Comparison of ENCODE assay signal across 21 cellular contexts in the genomic region with DNA sequence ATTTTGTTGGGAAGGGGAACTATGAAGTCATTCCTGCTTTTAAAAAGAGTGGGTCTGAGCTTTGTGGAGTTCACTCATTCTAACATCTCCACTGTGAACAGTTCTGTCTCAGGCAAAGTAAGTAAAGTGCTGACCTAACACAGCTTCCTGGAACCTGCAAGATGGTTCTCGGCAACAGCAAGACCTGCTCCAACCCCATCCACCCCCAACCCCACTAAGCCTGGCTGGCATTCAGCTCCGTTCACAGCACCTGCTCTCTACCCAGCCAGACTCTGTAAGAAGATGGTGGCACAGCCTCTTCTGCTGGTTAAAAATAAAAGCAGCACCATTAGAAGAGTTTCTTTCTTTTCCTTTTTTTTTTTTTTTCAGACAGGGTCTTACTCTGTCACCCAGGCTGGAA. TPM values are rescaled to one million over a fixed set of nuclear protein-coding genes. Genes with fewer than 3 reads are reported as not detected.
DNase-seq lines count a peak whose midpoint lies in the region; ATAC-seq and TF ChIP-seq lines count a peak whose summit lies in the region.
"Had no signal": no experiment of that assay in that cellular context is flagged by ENCODE, and none has a peak within 500 bp of the region (broad histone marks: within the 10 kb centered on the region; RNA-seq: fewer than 3 reads in every experiment).

No MANE protein-coding gene starts in this region.

- TF ChIP-seq CTCF in left ventricle myocardium inferior (IDR thresholded peaks at IDR 0.05; ENCODE audit: borderline replicate concordance) (no peak), heart left ventricle (IDR thresholded peaks at IDR 0.05) (no peak), WERI-Rb-1 (IDR thresholded peaks at IDR 0.05; ENCODE audit: low read depth, low read length) (no peak), transverse colon (IDR thresholded peaks at IDR 0.05) (no peak), osteocyte (IDR thresholded peaks at IDR 0.05) (no peak)

- H3K36me3 Mint-ChIP-seq in osteocyte (ENCODE audit: unreplicated experiment): peaks cover 13% of the 10 kb centered on the region

- TF ChIP-seq EP300 in transverse colon (IDR thresholded peaks at IDR 0.05; ENCODE audit: low read depth): no peak

- H3K27me3 ChIP-seq in left ventricle myocardium inferior (ENCODE audit: low read depth): no peaks in the 10 kb centered on the region
- no peaks in the 10 kb centered on the region for H3K27me3 ChIP-seq in heart left ventricle
- H3K27me3 ChIP-seq in WERI-Rb-1 (ENCODE audit: insufficient read depth, low read depth, severe bottlenecking): no peaks in the 10 kb centered on the region
- no peaks in the 10 kb centered on the region for H3K27me3 ChIP-seq in transverse colon
- H3K27me3 ChIP-seq: BLaER1 had no signal

- 57 to 81% (median 72%) methylated on average over 2 of the region's 2 CpGs for WGBS in heart left ventricle, 4 donors
- WGBS in transverse colon (ENCODE audit: low coverage in 1 of 2), 2 donors: 77 to 85% methylated on average over 2 of the region's 2 CpGs

- no peaks in the 10 kb centered on the region for H3K27me3 Mint-ChIP-seq in osteocyte (ENCODE audit: unreplicated experiment)

- no peaks in the 10 kb centered on the region for H3K9me3 Mint-ChIP-seq in osteocyte (ENCODE audit: unreplicated experiment)
- H3K9me3 Mint-ChIP-seq: CD4-positive, alpha-beta T cell had no signal

- H3K4me1 Mint-ChIP-seq in osteocyte (ENCODE audit: unreplicated experiment): peaks cover 11% of the 10 kb centered on the region

- ATAC-seq in heart left ventricle (no peak), GM18873 (IDR thresholded peaks at IDR 0.05; ENCODE audit: low FRiP score, unreplicated experiment) (no peak)

- TF ChIP-seq POLR2A in heart left ventricle (IDR thresholded peaks at IDR 0.05): no peak
- TF ChIP-seq POLR2A in transverse colon (IDR thresholded peaks at IDR 0.05): no peak

- H3K27ac ChIP-seq in left ventricle myocardium inferior (replicated peaks) (peak overlapping the region; percentile 27), heart left ventricle (no peak overlapping the region), WERI-Rb-1 (peak overlapping the region; percentile 81), transverse colon (no peak overlapping the region)
- H3K27ac ChIP-seq: BLaER1, SK-N-MC had no signal

- no peaks in the 10 kb centered on the region for H3K9me3 ChIP-seq in left ventricle myocardium inferior (replicated peaks)
- no peaks in the 10 kb centered on the region for H3K9me3 ChIP-seq in heart left ventricle
- peaks cover 9% of the 10 kb centered on the region for H3K9me3 ChIP-seq in WERI-Rb-1 (ENCODE audit: severe bottlenecking)
- H3K9me3 ChIP-seq in transverse colon: no peaks in the 10 kb centered on the region

- H3K4me3 Mint-ChIP-seq in osteocyte (ENCODE audit: unreplicated experiment): no peak overlapping the region
- H3K4me3 Mint-ChIP-seq: CD4-positive, alpha-beta T cell had no signal

- no peak overlapping the region for H3K27ac Mint-ChIP-seq in osteocyte (ENCODE audit: unreplicated experiment)
- H3K27ac Mint-ChIP-seq: CD4-positive, alpha-beta T cell had no signal

- no peak overlapping the region for H3K4me3 ChIP-seq in left ventricle myocardium inferior
- H3K4me3 ChIP-seq in heart left ventricle: no peak overlapping the region
- no peak overlapping the region for H3K4me3 ChIP-seq in WERI-Rb-1 (ENCODE audit: low read depth, low read length)
- no peak overlapping the region for H3K4me3 ChIP-seq in transverse colon
- H3K4me3 ChIP-seq: BLaER1, SK-N-MC had no signal

- peaks cover 43% of the 10 kb centered on the region for H3K4me1 ChIP-seq in left ventricle myocardium inferior
- peaks cover 0 to 23% (median 7%) of the 10 kb centered on the region in 12 donors for H3K4me1 ChIP-seq in heart left ventricle
- H3K4me1 ChIP-seq in transverse colon: peaks cover 12 to 36% (median 18%) of the 10 kb centered on the region in 4 donors

- intact Hi-C loops in left ventricle myocardium inferior (cut with micrococcal nuclease): no loop called here
- intact Hi-C loops in heart left ventricle (cut with DNase I): no loop called here
- intact Hi-C loops in transverse colon (cut with DNase I; ENCODE audit: low total_unique reads): no loop called here

- in situ Hi-C loops in transverse colon (cut with MboI; ENCODE audit: low pct_ligation_motif_present in 1 of 4, low pct_unique_long_range_greater_than_20kb in 1 of 4, low sequenced_read_pairs in 3 of 4): no loop called here

- no peaks in the 10 kb centered on the region for H3K36me3 ChIP-seq in left ventricle myocardium inferior
- H3K36me3 ChIP-seq in heart left ventricle: no peaks in the 10 kb centered on the region
- H3K36me3 ChIP-seq in WERI-Rb-1: no peaks in the 10 kb centered on the region; the same call in 1 of the 2 replicates
- no peaks in the 10 kb centered on the region for H3K36me3 ChIP-seq in transverse colon
- H3K36me3 ChIP-seq: BLaER1 had no signal

- DNase-seq in left ventricle myocardium inferior (no peak), heart left ventricle (no peak), NCI-H524 treated with DMSO at 0.1 percent for 48 hours (lab: John Stamatoyannopoulos, UW) (peak; percentile 32), WERI-Rb-1 (peak; percentile 35), transverse colon (no peak), osteocyte (ENCODE audit: extremely low spot score, unreplicated experiment) (no peak)
- DNase-seq in stimulated activated CD4-positive, alpha-beta T cell treated with anti-CD3 and anti-CD28 coated beads, Interleukin-4, amount 100 ng/mL, for 1 hour: no peak
- DNase-seq: CD4-positive, alpha-beta T cell; COR-L47; DMS79; EL; GF-D8; Kasumi-1; MV-4-11; NCI-H2081; NCI-H446; NCI-H526; SIG-M5 had no signal

RNA-seq across cellular contexts. Expression of gene EPB41L4B, which starts 42.0 kb away (rescaled TPM):
- total RNA-seq in left ventricle myocardium inferior (13.9 TPM), heart left ventricle (10 to 100 TPM in 5 of 9 donors, 1 to 10 TPM in 4; 3.8 to 16.5 (median 10.1) TPM), transverse colon (100 to 1,000 TPM in 3 of 4 donors, 10 to 100 TPM in 1; 76.8 to 159 (median 110) TPM), osteocyte (17.3 and 19.3 TPM in 2 replicates)
- polyA plus RNA-seq in heart left ventricle: 1 to 10 TPM in 1 of 2 donors, under 1 TPM in 1; 0.71 to 3.4 TPM
- total RNA-seq: CD4-positive, alpha-beta T cell had no signal

Comparison
In these comparisons a context has a peak if more than half of its experiments do, and no peak if none do; other contexts are left out.
1. H3K27ac ChIP-seq: peak in left ventricle myocardium inferior (single experiment) and WERI-Rb-1 (single experiment); none in heart left ventricle (0 of 12) and transverse colon (0 of 4).
2. DNase-seq: peak in NCI-H524 treated with DMSO at 0.1 percent for 48 hours (single experiment) and WERI-Rb-1 (single experiment); none in left ventricle myocardium inferior (single experiment), heart left ventricle (0 of 5), transverse colon (single experiment), osteocyte (single experiment) and stimulated activated CD4-positive, alpha-beta T cell treated with anti-CD3 and anti-CD28 coated beads, Interleukin-4, amount 100 ng/mL, for 1 hour (single experiment).